1 cellular context compared by ENCODE assay signal in genomic region chr7:66075590-66076458, GRCh38.
TF ChIP-seq lines count a peak whose summit lies in the region.

ASL (plus strand) TSS chr7:66075819; CDS start chr7:66076082, 263 bp downstream.

TF ChIP-seq in K562, 482 proteins besides CTCF, POLR2A, EP300 and RAD21 (continued from another document and continues in another):
- peak; percentile 90 for TF ChIP-seq ETS1 (conservative IDR thresholded peaks at IDR 0.05; ENCODE audit: control insufficient read depth, low read depth, low read length)
- no peak for TF ChIP-seq HOXB6 (CRISPR knock-in tag; IDR thresholded peaks at IDR 0.05; ENCODE audit: borderline replicate concordance)
- no peak for TF ChIP-seq NFE2 (IDR thresholded peaks at IDR 0.05; ENCODE audit: low read depth)
- TF ChIP-seq HNRNPH1 (optimal IDR thresholded peaks at IDR 0.05; ENCODE audit: low read depth, low read length): no peak
- TF ChIP-seq PML (IDR thresholded peaks at IDR 0.05; ENCODE audit: low read length): peak; percentile 63; the same call in 1 of the 2 replicates
- TF ChIP-seq HNRNPK (IDR thresholded peaks at IDR 0.05; ENCODE audit: low read depth, low read length, poor library complexity, severe bottlenecking): no peak
- TF ChIP-seq HMGN3 (IDR thresholded peaks at IDR 0.05; ENCODE audit: borderline replicate concordance, extremely low read depth, insufficient read length, low read depth, low read length): peak; percentile 98
- TF ChIP-seq MGA (IDR thresholded peaks at IDR 0.05): peak; percentile 22; the same call in 1 of the 2 replicates
- no peak for TF ChIP-seq MCM7 (IDR thresholded peaks at IDR 0.05)
- TF ChIP-seq TEAD2 (tag; IDR thresholded peaks at IDR 0.05): no peak
- TF ChIP-seq RBM14 (IDR thresholded peaks at IDR 0.05; ENCODE audit: borderline replicate concordance, insufficient read depth, low read depth, low read length): 0 out of 2 replicates have a peak, but pooled peaks have one; percentile 56
- TF ChIP-seq ESRRA (IDR thresholded peaks at IDR 0.05; ENCODE audit: borderline replicate concordance, low read depth): peak; percentile 34; the same call in 1 of the 2 replicates
- TF ChIP-seq PRPF4 (IDR thresholded peaks at IDR 0.05; ENCODE audit: insufficient read depth, low read depth, low read length, poor library complexity, severe bottlenecking): no peak
- TF ChIP-seq ZNF146 (CRISPR knock-in tag; IDR thresholded peaks at IDR 0.05; ENCODE audit: unreplicated experiment): no peak
- no peak for TF ChIP-seq ESRRB (CRISPR knock-in tag; IDR thresholded peaks at IDR 0.05; ENCODE audit: borderline replicate concordance)
- TF ChIP-seq RBFOX2 (IDR thresholded peaks at IDR 0.05; ENCODE audit: low read depth, low read length): peak; percentile 99
- TF ChIP-seq SRSF3 (IDR thresholded peaks at IDR 0.05; ENCODE audit: insufficient read depth, low read length): 0 out of 2 replicates have a peak, but pooled peaks have one; percentile 46
- peak; percentile 71; the same call in 1 of the 2 replicates for TF ChIP-seq ZNF740 (CRISPR knock-in tag; IDR thresholded peaks at IDR 0.05)
- TF ChIP-seq ZNF740 (tag; IDR thresholded peaks at IDR 0.05): no peak
- no peak for TF ChIP-seq E2F8 (IDR thresholded peaks at IDR 0.05; ENCODE audit: low read depth, partially characterized antibody)
- TF ChIP-seq HNRNPL (IDR thresholded peaks at IDR 0.05; ENCODE audit: low read depth, low read length): no peak
- TF ChIP-seq NFIX (CRISPR knock-in tag; IDR thresholded peaks at IDR 0.05; ENCODE audit: low read depth): no peak
- no peak for TF ChIP-seq ZNF561 (CRISPR knock-in tag; conservative IDR thresholded peaks at IDR 0.05)
- no peak for TF ChIP-seq ZNF165 (CRISPR knock-in tag; IDR thresholded peaks at IDR 0.05; ENCODE audit: borderline replicate concordance)
- no peak for TF ChIP-seq MIER1 (IDR thresholded peaks at IDR 0.05; ENCODE audit: low read depth)
- TF ChIP-seq SAP30 (IDR thresholded peaks at IDR 0.05; ENCODE audit: borderline replicate concordance, insufficient read depth, low read depth, low read length, poor library complexity, severe bottlenecking): peak; percentile 92
- no peak for TF ChIP-seq U2AF2 (optimal IDR thresholded peaks at IDR 0.05; ENCODE audit: low read depth, low read length)
- TF ChIP-seq MXD1 (CRISPR knock-in tag; IDR thresholded peaks at IDR 0.05; ENCODE audit: borderline replicate concordance, poor library complexity, severe bottlenecking): no peak
- no peak for TF ChIP-seq MITF (IDR thresholded peaks at IDR 0.05)
- TF ChIP-seq ZNF280A (IDR thresholded peaks at IDR 0.05; ENCODE audit: low read depth, partially characterized antibody): no peak
- TF ChIP-seq ZNF77 (CRISPR knock-in tag; IDR thresholded peaks at IDR 0.05): no peak
- no peak for TF ChIP-seq HMG20A (CRISPR knock-in tag; conservative IDR thresholded peaks at IDR 0.05)
- TF ChIP-seq SRSF1 (IDR thresholded peaks at IDR 0.05; ENCODE audit: low read depth, low read length): no peak
